In genomic region chr15:38129531-38130199, GRCh38 we compare ENCODE assay signal across 8 cellular contexts.
DNase-seq lines count a peak whose midpoint lies in the region; ATAC-seq and TF ChIP-seq lines count a peak whose summit lies in the region.

No MANE protein-coding gene starts in this region.

- peaks cover 0 to 29% (median 7%) of the 10 kb centered on the region in 3 donors for H3K4me1 Mint-ChIP-seq in CD8-positive, alpha-beta memory T cell

- peak overlapping the region in 1 of 8 donors; percentile 34 for H3K27ac Mint-ChIP-seq in CD8-positive, alpha-beta memory T cell

- no peak overlapping the region for H3K27ac ChIP-seq in CD8-positive, alpha-beta memory T cell (ENCODE audit: low read depth, low read length)

- H3K4me3 Mint-ChIP-seq in CD8-positive, alpha-beta memory T cell, result no peak overlapping the region

- ATAC-seq in GM18870 (IDR thresholded peaks at IDR 0.05; ENCODE audit: unreplicated experiment) (peak; percentile 55), HG03139 (IDR thresholded peaks at IDR 0.05; ENCODE audit: unreplicated experiment) (peak; percentile 57)

- H3K9me3 ChIP-seq in CD8-positive, alpha-beta memory T cell (ENCODE audit: low read length), result no peaks in the 10 kb centered on the region

- no peak for TF ChIP-seq CTCF in WI38 (IDR thresholded peaks at IDR 0.05; ENCODE audit: low read depth, low read length)

- H3K36me3 Mint-ChIP-seq in CD8-positive, alpha-beta memory T cell, result no peaks in the 10 kb centered on the region

- POLR2A ChIA-PET in CD8-positive, alpha-beta memory T cell (lab: Charles Lee), result no interaction called here

- no peaks in the 10 kb centered on the region for H3K36me3 ChIP-seq in CD8-positive, alpha-beta memory T cell (ENCODE audit: insufficient read depth, low read length)

- H3K27me3 Mint-ChIP-seq in CD8-positive, alpha-beta memory T cell, result peaks cover 2 to 20% of the 10 kb centered on the region in 2 donors

- no peaks in the 10 kb centered on the region for H3K4me1 ChIP-seq in CD8-positive, alpha-beta memory T cell (ENCODE audit: insufficient read depth, low read length)

- H3K4me3 ChIP-seq in WI38 (ENCODE audit: low read depth, low read length), result peak overlapping the region; percentile 44
- H3K4me3 ChIP-seq in CD8-positive, alpha-beta memory T cell (ENCODE audit: low read length), result no peak overlapping the region

- CTCF ChIA-PET in CD8-positive, alpha-beta memory T cell (lab: Charles Lee), result interaction anchor here (0.7 kb wide), 1 partner anchor 30 kb away, joined by 3 read pairs; no protein-coding TSS in a partner anchor

- peaks cover 0 to 3% (median 0%) of the 10 kb centered on the region in 5 donors for H3K9me3 Mint-ChIP-seq in CD8-positive, alpha-beta memory T cell

- DNase-seq in A172 (ENCODE audit: low spot score) (peak; percentile 78), germinal center (ENCODE audit: low spot score) (peak; percentile 38), pulmonary artery endothelial cell (ENCODE audit: low read depth, low spot score) (peak; percentile 87), NCI-H82 (lab: John Stamatoyannopoulos, UW) (no peak)
- no peak for DNase-seq in CD8-positive, alpha-beta memory T cell

- H3K27me3 ChIP-seq in CD8-positive, alpha-beta memory T cell (ENCODE audit: insufficient read depth, low read length, poor library complexity, severe bottlenecking), result no peaks in the 10 kb centered on the region

Comparison
In these comparisons a context has a peak if more than half of its experiments do, and no peak if none do; other contexts are left out.
1. DNase-seq: peak in A172 (single experiment), germinal center (single experiment) and pulmonary artery endothelial cell (single experiment); none in NCI-H82 (single experiment) and CD8-positive, alpha-beta memory T cell (0 of 5).